In the genomic region with DNA sequence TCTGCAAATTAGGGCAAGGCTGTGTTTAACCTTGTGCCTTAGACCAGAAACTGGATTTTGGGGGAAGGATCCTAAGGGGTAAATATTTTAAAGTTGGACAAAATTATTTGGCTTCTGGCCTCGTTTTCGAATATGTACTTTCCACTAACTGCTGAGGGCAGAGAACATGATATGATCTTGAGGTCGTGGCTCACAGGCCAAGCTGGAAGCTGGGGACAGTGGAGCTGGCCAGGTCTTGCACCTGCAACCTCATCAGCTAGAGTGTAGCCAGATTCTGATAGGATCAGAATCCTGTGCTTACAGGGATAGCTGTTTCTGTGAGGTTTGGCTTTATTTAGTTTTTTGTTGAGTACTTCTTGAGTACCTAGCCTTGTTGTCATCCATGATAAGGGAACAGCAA, we compare ENCODE assay signal across 1 cellular context.
TF ChIP-seq lines count a peak whose summit lies in the region.

No MANE protein-coding gene starts in this region.

TF ChIP-seq in HepG2, 621 proteins besides CTCF, POLR2A, EP300 and RAD21:
- no peak for TF ChIP-seq BRCA1 (CRISPR knock-in tag; IDR thresholded peaks at IDR 0.05)
- TF ChIP-seq ZMYM4 (CRISPR knock-in tag; IDR thresholded peaks at IDR 0.05), result 0 out of 2 replicates have a peak, but pooled peaks have one; percentile 20
- TF ChIP-seq NFYC (CRISPR knock-in tag; IDR thresholded peaks at IDR 0.05), result no peak
- TF ChIP-seq FOXK1 (CRISPR knock-in tag; IDR thresholded peaks at IDR 0.05; ENCODE audit: borderline replicate concordance, low read depth), result no peak
- TF ChIP-seq MTF1 (CRISPR knock-in tag; IDR thresholded peaks at IDR 0.05), result no peak
- no peak for TF ChIP-seq SNAI1 (CRISPR knock-in tag; IDR thresholded peaks at IDR 0.05; ENCODE audit: borderline replicate concordance)
- no peak for TF ChIP-seq ATRX (CRISPR knock-in tag; IDR thresholded peaks at IDR 0.05; ENCODE audit: borderline replicate concordance)
- TF ChIP-seq PHF20 (CRISPR knock-in tag; IDR thresholded peaks at IDR 0.05), result no peak
- no peak for TF ChIP-seq ELF3 (CRISPR knock-in tag; IDR thresholded peaks at IDR 0.05)
- TF ChIP-seq HNF4A (CRISPR knock-in tag; IDR thresholded peaks at IDR 0.05), result peak; percentile 27; the same call in 1 of the 2 replicates
- TF ChIP-seq NFATC3 (CRISPR knock-in tag; IDR thresholded peaks at IDR 0.05), result no peak
- TF ChIP-seq, protein P1, sequence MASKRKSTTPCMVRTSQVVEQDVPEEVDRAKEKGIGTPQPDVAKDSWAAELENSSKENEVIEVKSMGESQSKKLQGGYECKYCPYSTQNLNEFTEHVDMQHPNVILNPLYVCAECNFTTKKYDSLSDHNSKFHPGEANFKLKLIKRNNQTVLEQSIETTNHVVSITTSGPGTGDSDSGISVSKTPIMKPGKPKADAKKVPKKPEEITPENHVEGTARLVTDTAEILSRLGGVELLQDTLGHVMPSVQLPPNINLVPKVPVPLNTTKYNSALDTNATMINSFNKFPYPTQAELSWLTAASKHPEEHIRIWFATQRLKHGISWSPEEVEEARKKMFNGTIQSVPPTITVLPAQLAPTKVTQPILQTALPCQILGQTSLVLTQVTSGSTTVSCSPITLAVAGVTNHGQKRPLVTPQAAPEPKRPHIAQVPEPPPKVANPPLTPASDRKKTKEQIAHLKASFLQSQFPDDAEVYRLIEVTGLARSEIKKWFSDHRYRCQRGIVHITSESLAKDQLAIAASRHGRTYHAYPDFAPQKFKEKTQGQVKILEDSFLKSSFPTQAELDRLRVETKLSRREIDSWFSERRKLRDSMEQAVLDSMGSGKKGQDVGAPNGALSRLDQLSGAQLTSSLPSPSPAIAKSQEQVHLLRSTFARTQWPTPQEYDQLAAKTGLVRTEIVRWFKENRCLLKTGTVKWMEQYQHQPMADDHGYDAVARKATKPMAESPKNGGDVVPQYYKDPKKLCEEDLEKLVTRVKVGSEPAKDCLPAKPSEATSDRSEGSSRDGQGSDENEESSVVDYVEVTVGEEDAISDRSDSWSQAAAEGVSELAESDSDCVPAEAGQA (IDR thresholded peaks at IDR 0.05; ENCODE audit: low read depth), result no peak
- TF ChIP-seq, protein P1 (CRISPR knock-in tag; IDR thresholded peaks at IDR 0.05; ENCODE audit: borderline replicate concordance), result no peak
- no peak for TF ChIP-seq NFIC (IDR thresholded peaks at IDR 0.05; ENCODE audit: low read length)
TF ChIP-seq in HepG2: peak in this region for 2.
